Comparison of ENCODE assay signal across 23 cellular contexts in the genomic region with DNA sequence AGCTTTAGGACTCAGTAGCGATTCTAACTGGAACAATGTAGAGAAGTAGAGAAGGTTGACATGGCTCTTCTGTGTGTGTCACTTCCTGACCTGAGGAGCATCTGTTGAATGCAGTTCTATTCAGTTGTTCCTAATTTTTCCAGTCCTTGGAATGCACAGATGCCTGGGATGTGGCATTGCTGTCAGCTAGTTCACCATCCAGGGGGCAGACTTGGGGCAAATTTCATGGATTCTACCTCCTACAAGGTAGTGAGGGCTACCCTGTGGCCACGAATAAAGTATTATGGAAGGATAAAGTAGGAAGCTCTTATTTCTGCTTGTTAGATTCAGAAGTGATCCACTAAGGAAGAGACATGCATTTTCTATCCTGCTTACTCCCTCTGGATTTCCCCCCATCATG.
"Had no signal": no experiment of that assay in that cellular context is flagged by ENCODE, and none has a peak within 500 bp of the region (broad histone marks: within the 10 kb centered on the region; RNA-seq: fewer than 3 reads in every experiment).

No MANE protein-coding gene starts in this region.

- H3K4me1 Mint-ChIP-seq: naive B cell had no signal

- DNase-seq: erythroblast; foreskin melanocyte; head of caudate nucleus; hippocampal formation; kidney glomerular epithelial cell; mammary epithelial cell; naive B cell; psoas muscle; retina; right lobe of liver; spleen; stimulated activated CD4-positive, alpha-beta T cell treated with anti-CD3 and anti-CD28 coated beads, Interleukin-15, amount 100 ng/mL, for 24 hours; stimulated activated CD4-positive, alpha-beta T cell treated with anti-CD3 and anti-CD28 coated beads, Interleukin-1b, Interleukin-23, amount 100 ng/mL, for 48 hours; stimulated activated CD4-positive, alpha-beta T cell treated with anti-CD3 and anti-CD28 coated beads, Interleukin-4, amount 100 ng/mL, for 24 hours; tibial artery; upper lobe of left lung; uterus had no signal

- H3K9me3 ChIP-seq: psoas muscle, right lobe of liver, spleen, tibial artery, upper lobe of left lung, uterus had no signal

- H3K79me2 ChIP-seq: parathyroid adenoma had no signal

- H3K36me3 ChIP-seq: right lobe of liver, uterus had no signal

- H3K27ac ChIP-seq: parathyroid adenoma, psoas muscle, right lobe of liver, spleen, tibial artery, upper lobe of left lung, uterus had no signal

- H2AFZ ChIP-seq: parathyroid adenoma had no signal

- H3K4me3 ChIP-seq: psoas muscle, right lobe of liver, spleen, tibial artery, upper lobe of left lung, uterus had no signal

- H3K27me3 ChIP-seq: right lobe of liver, spleen, tibial artery, upper lobe of left lung, uterus had no signal

- H3K9ac ChIP-seq: parathyroid adenoma had no signal

- ATAC-seq: left lobe of liver; psoas muscle; right lobe of liver; stimulated activated memory B cell treated with anti-CD40 and anti-IgM and Interleukin-4, amounts not matched to agents 10 μg/mL and 1 μg/mL and 100 μg/mL, for 72 hours had no signal

- H3K27ac Mint-ChIP-seq: dendritic cell treated with granulocyte-macrophage colony-stimulating factor and Interleukin-4, amounts not matched to agents 40 ng/mL and 50 ng/mL, for 4 days; naive B cell; nephron; stimulated activated memory B cell treated with anti-CD40 and anti-IgM and Interleukin-4, amounts not matched to agents 10 μg/mL and 1 μg/mL and 100 μg/mL, for 72 hours; stimulated activated naive CD8-positive, alpha-beta T cell treated with anti-CD3 and anti-CD28 coated beads, Interleukin-15, Interleukin-2, amounts not matched to agents 100 ng/mL and 50 ng/mL, for 24 hours had no signal

- H3K4me3 Mint-ChIP-seq: dendritic cell treated with granulocyte-macrophage colony-stimulating factor and Interleukin-4, amounts not matched to agents 40 ng/mL and 50 ng/mL, for 4 days; naive B cell; nephron; stimulated activated memory B cell treated with anti-CD40 and anti-IgM and Interleukin-4, amounts not matched to agents 10 μg/mL and 1 μg/mL and 100 μg/mL, for 72 hours; stimulated activated naive CD8-positive, alpha-beta T cell treated with anti-CD3 and anti-CD28 coated beads, Interleukin-15, Interleukin-2, amounts not matched to agents 100 ng/mL and 50 ng/mL, for 24 hours had no signal

- H3K4me1 ChIP-seq: parathyroid adenoma, right lobe of liver, spleen, tibial artery, upper lobe of left lung, uterus had no signal

- H3K9me3 Mint-ChIP-seq: dendritic cell treated with granulocyte-macrophage colony-stimulating factor and Interleukin-4, amounts not matched to agents 40 ng/mL and 50 ng/mL, for 4 days; naive B cell; nephron; stimulated activated memory B cell treated with anti-CD40 and anti-IgM and Interleukin-4, amounts not matched to agents 10 μg/mL and 1 μg/mL and 100 μg/mL, for 72 hours; stimulated activated naive CD8-positive, alpha-beta T cell treated with anti-CD3 and anti-CD28 coated beads, Interleukin-15, Interleukin-2, amounts not matched to agents 100 ng/mL and 50 ng/mL, for 24 hours had no signal

- H3K27me3 Mint-ChIP-seq: naive B cell; stimulated activated memory B cell treated with anti-CD40 and anti-IgM and Interleukin-4, amounts not matched to agents 10 μg/mL and 1 μg/mL and 100 μg/mL, for 72 hours; stimulated activated naive CD8-positive, alpha-beta T cell treated with anti-CD3 and anti-CD28 coated beads, Interleukin-15, Interleukin-2, amounts not matched to agents 100 ng/mL and 50 ng/mL, for 24 hours had no signal
